In genomic region chr10:122034149-122034756, GRCh38 we compare ENCODE assay signal across 11 cellular contexts. TPM values are rescaled to one million over a fixed set of nuclear protein-coding genes. Genes with fewer than 3 reads are reported as not detected.
A peak's percentile ranks its signal among the peaks of the same experiment; 100 is the strongest.
DNase-seq lines count a peak whose midpoint lies in the region; ATAC-seq, FAIRE-seq and TF ChIP-seq lines count a peak whose summit lies in the region.
"Had no signal": no experiment of that assay in that cellular context is flagged by ENCODE, and none has a peak within 500 bp of the region (broad histone marks: within the 10 kb centered on the region; RNA-seq: fewer than 3 reads in every experiment).

No MANE protein-coding gene starts in this region.

- no peak overlapping the region for H3K56ac ChIP-seq in IMR-90 (ENCODE audit: extremely low read depth, insufficient read depth, low read length)

- no peak overlapping the region for H2BK12ac ChIP-seq in mesenchymal stem cell (ENCODE audit: low read length in 2 of 2)

- TF ChIP-seq CTCF in IMR-90 (conservative IDR thresholded peaks at IDR 0.05; ENCODE audit: low read depth, low read length) (no peak), bronchial epithelial cell (IDR thresholded peaks at IDR 0.05; ENCODE audit: insufficient read depth, low read length, severe bottlenecking) (no peak)

- no CpG with 5 or more reads among the region's 6 CpGs for WGBS in IMR-90 (ENCODE audit: extremely low coverage in 2 of 2, insufficient read length in 1 of 2), 2 experiments
- WGBS in mesenchymal stem cell = 70% methylated on average over 6 of the region's 6 CpGs

- H2BK20ac ChIP-seq in IMR-90 (ENCODE audit: low read depth, low read length) = no peak overlapping the region

- no peak overlapping the region for H3K23ac ChIP-seq in IMR-90 (ENCODE audit: low read depth, low read length)
- no peak overlapping the region for H3K23ac ChIP-seq in mesenchymal stem cell (ENCODE audit: low read length in 2 of 2)

- H3K27ac ChIP-seq in IMR-90 (ENCODE audit: insufficient read depth, low read length) = no peak overlapping the region
- H3K27ac ChIP-seq in mesenchymal stem cell (ENCODE audit: low read length, poor library complexity, severe bottlenecking) = no peak overlapping the region
- H3K27ac ChIP-seq: suprapubic skin, WERI-Rb-1 had no signal

- no peak overlapping the region for H3K18ac ChIP-seq in IMR-90 (ENCODE audit: low read depth, low read length)
- H3K18ac ChIP-seq in mesenchymal stem cell (ENCODE audit: low read depth in 1 of 2, low read length in 2 of 2) = no peak overlapping the region

- no peak overlapping the region for H2BK5ac ChIP-seq in IMR-90 (ENCODE audit: low read depth, low read length, poor library complexity, severe bottlenecking)
- H2BK5ac ChIP-seq in mesenchymal stem cell (ENCODE audit: low read depth, low read length, poor library complexity, severe bottlenecking) = no peak overlapping the region

- DNase-seq in Daoy (ENCODE audit: low read depth) (peak; percentile 10), IMR-90 (peak; percentile 61), bronchial epithelial cell (ENCODE audit: low read depth) (peak; percentile 96), mesenchymal stem cell (peak; percentile 40), NCI-H1694 (lab: John Stamatoyannopoulos, UW) (no peak), NCI-H1092 (lab: John Stamatoyannopoulos, UW) (no peak), HuH-7.5 (ENCODE audit: low spot score) (no peak)
- DNase-seq: SHP77 treated with DMSO at 0.1 percent for 48 hours, WERI-Rb-1 had no signal

- ATAC-seq in IMR-90 (ENCODE audit: low read depth) = peak; percentile 54; the same call in 1 of the 2 replicates
- no peak for ATAC-seq in GM18867 (IDR thresholded peaks at IDR 0.05; ENCODE audit: unreplicated experiment)

- no peak for TF ChIP-seq RAD21 in IMR-90 (IDR thresholded peaks at IDR 0.05; ENCODE audit: low read length)

- no peaks in the 10 kb centered on the region for H3K9me3 ChIP-seq in IMR-90 (ENCODE audit: control insufficient read depth, insufficient read depth, low read length)
- no peaks in the 10 kb centered on the region for H3K9me3 ChIP-seq in mesenchymal stem cell (ENCODE audit: control insufficient read depth, low read length)
- H3K9me3 ChIP-seq: suprapubic skin had no signal

- no peaks in the 10 kb centered on the region for H3K79me1 ChIP-seq in IMR-90 (ENCODE audit: low read depth in 1 of 2, low read length in 2 of 2)
- no peaks in the 10 kb centered on the region for H3K79me1 ChIP-seq in mesenchymal stem cell (replicated peaks; ENCODE audit: low read length, poor library complexity, severe bottlenecking)

- H3K4me2 ChIP-seq in IMR-90 (ENCODE audit: low read depth, low read length) = no peak overlapping the region
- H3K4me2 ChIP-seq in mesenchymal stem cell (ENCODE audit: low read length, poor library complexity, severe bottlenecking) = no peak overlapping the region

- H3K14ac ChIP-seq in IMR-90 (replicated peaks; ENCODE audit: low read depth, low read length) (no peak overlapping the region), mesenchymal stem cell (ENCODE audit: low read length in 2 of 2) (no peak overlapping the region)

- H4K5ac ChIP-seq in IMR-90 (ENCODE audit: low read depth, low read length) = no peak overlapping the region

- dilution Hi-C loops in IMR-90 (cut with HindIII; ENCODE audit: low sequenced_read_pairs, unreplicated experiment) = no loop called here

- H3K27me3 ChIP-seq in IMR-90 (ENCODE audit: control insufficient read depth, insufficient read depth, low read length) (peaks cover 14% of the 10 kb centered on the region), bronchial epithelial cell (ENCODE audit: control insufficient read depth, insufficient read depth, low read length) (peaks cover 4% of the 10 kb centered on the region), mesenchymal stem cell (ENCODE audit: control insufficient read depth in 1 of 2, insufficient read depth in 1 of 2, low read length in 2 of 2) (peaks cover 0 to 20% of the 10 kb centered on the region in 2 experiments)
- H3K27me3 ChIP-seq: suprapubic skin had no signal

- CTCF ChIA-PET in IMR-90 (lab: Yijun Ruan, JAX) = interaction anchor here (0.6 to 0.7 kb wide), 3 partner anchors 9 to 92 kb away, joined by 3 to 5 read pairs (median 3); no protein-coding TSS in a partner anchor

- H2BK15ac ChIP-seq in IMR-90 (ENCODE audit: low read depth, low read length) (no peak overlapping the region), mesenchymal stem cell (ENCODE audit: low read depth, poor library complexity, severe bottlenecking) (no peak overlapping the region)

- POLR2A ChIA-PET in IMR-90 (lab: Charles Lee; ENCODE audit: unreplicated experiment) = no interaction called here

- H3K4me1 ChIP-seq in IMR-90 (ENCODE audit: control insufficient read depth, insufficient read depth, low read length) (no peaks in the 10 kb centered on the region), mesenchymal stem cell (ENCODE audit: control insufficient read depth, insufficient read depth, low read depth, low read length) (peaks cover 3% of the 10 kb centered on the region)

- H3K4me3 ChIP-seq in IMR-90 (ENCODE audit: insufficient read depth, low read depth, low read length) = no peak overlapping the region
- H3K4me3 ChIP-seq in bronchial epithelial cell (ENCODE audit: low read depth, low read length) = no peak overlapping the region
- H3K4me3 ChIP-seq in mesenchymal stem cell (ENCODE audit: insufficient read depth in 1 of 2, low read depth in 1 of 2, low read length in 2 of 2) = no peak overlapping the region
- H3K4me3 ChIP-seq: suprapubic skin had no signal

- no peak overlapping the region for H2AK5ac ChIP-seq in IMR-90 (ENCODE audit: low read depth, low read length)
- no peak overlapping the region for H2AK5ac ChIP-seq in mesenchymal stem cell (ENCODE audit: low read length, severe bottlenecking)

- no TSS peak for BruUV-seq in IMR-90 (replicated peaks; lab: Mats Ljungman, UMichigan)

- H3K36me3 ChIP-seq in IMR-90 (ENCODE audit: control insufficient read depth, insufficient read depth, low read length) (no peaks in the 10 kb centered on the region), bronchial epithelial cell (ENCODE audit: control insufficient read depth, insufficient read depth, low read length) (no peaks in the 10 kb centered on the region), mesenchymal stem cell (ENCODE audit: control insufficient read depth in 1 of 2, insufficient read depth in 2 of 2, low read depth in 1 of 2, low read length in 2 of 2) (no peaks in the 10 kb centered on the region)
- H3K36me3 ChIP-seq: suprapubic skin, WERI-Rb-1 had no signal

- no peak overlapping the region for H2AK9ac ChIP-seq in IMR-90 (replicated peaks; ENCODE audit: low read depth, low read length, poor library complexity)

- intact Hi-C loops in IMR-90 (cut with micrococcal nuclease) = no loop called here

- no peak overlapping the region for H2AFZ ChIP-seq in IMR-90 (replicated peaks; ENCODE audit: low read length, poor library complexity)
- no peak overlapping the region for H2AFZ ChIP-seq in mesenchymal stem cell (ENCODE audit: low read depth, low read length)

- no peaks in the 10 kb centered on the region for H3K9me1 ChIP-seq in IMR-90 (ENCODE audit: insufficient read depth, low read length)

- H3K9ac ChIP-seq in IMR-90 (ENCODE audit: low read depth, low read length) (no peak overlapping the region), mesenchymal stem cell (ENCODE audit: low read length) (no peak overlapping the region)

- H4K91ac ChIP-seq in IMR-90 (ENCODE audit: insufficient read depth, low read depth, low read length) (no peak overlapping the region), mesenchymal stem cell (ENCODE audit: low read length) (no peak overlapping the region)

- H3K4ac ChIP-seq in IMR-90 (ENCODE audit: low read depth, low read length) (no peak overlapping the region), mesenchymal stem cell (ENCODE audit: low read depth in 1 of 2, low read length in 2 of 2) (no peak overlapping the region)

- in situ Hi-C loops in IMR-90 (cut with MboI; ENCODE audit: low sequenced_read_pairs) = no loop called here

- no peak for TF ChIP-seq POLR2A in IMR-90 (IDR thresholded peaks at IDR 0.05; ENCODE audit: low read depth, low read length)

- no peak for FAIRE-seq in bronchial epithelial cell (lab: Jason Lieb, UNC)

- H4K8ac ChIP-seq in IMR-90 (ENCODE audit: low read depth in 2 of 2, low read length in 2 of 2) (no peak overlapping the region), mesenchymal stem cell (ENCODE audit: low read length) (no peak overlapping the region)

- H4K20me1 ChIP-seq in IMR-90 (ENCODE audit: insufficient read depth, low read length) = no peaks in the 10 kb centered on the region

- H2BK120ac ChIP-seq in IMR-90 (ENCODE audit: low read depth, low read length) = no peak overlapping the region
- no peak overlapping the region for H2BK120ac ChIP-seq in mesenchymal stem cell (ENCODE audit: low read depth, low read length)

TF ChIP-seq in IMR-90, 13 proteins besides CTCF, POLR2A, EP300 and RAD21 (continues in another document):
- TF ChIP-seq SMC3 (IDR thresholded peaks at IDR 0.05; ENCODE audit: low read depth, low read length) (no peak), CEBPB (IDR thresholded peaks at IDR 0.05; ENCODE audit: low read depth, low read length) (peak; percentile 70), RFX5 (IDR thresholded peaks at IDR 0.05; ENCODE audit: low read depth, low read length) (no peak), RCOR1 (IDR thresholded peaks at IDR 0.05; ENCODE audit: insufficient replicate concordance, low read length) (no peak), MAFK (IDR thresholded peaks at IDR 0.05; ENCODE audit: low read depth, low read length) (no peak), FOS (IDR thresholded peaks at IDR 0.05; ENCODE audit: low read depth, low read length) (peak; percentile 52; the same call in 1 of the 2 replicates)

RNA-seq across cellular contexts. Expression of gene TACC2, which starts 45.3 kb away (rescaled TPM):
- 10.1 and 15.7 TPM in 2 replicates for total RNA-seq in Daoy (2014; rRNA removed; shearing (Covaris generic))
- 2.9 and 5.8 TPM in 2 replicates for total RNA-seq in IMR-90 (2012; rRNA removed)
- polyA plus RNA-seq in IMR-90 (2012; rRNA removed) = 12.6 and 15.4 TPM in 2 replicates
- 9.0 and 16.8 TPM in 2 replicates for polyA plus RNA-seq in IMR-90 (2012; cell fraction: cytosol; rRNA removed)
- polyA plus RNA-seq in IMR-90 (2012; cell fraction: nucleus; rRNA removed; ENCODE audit: low replicate concordance) = 15.7 and 38.1 TPM in 2 replicates
- total RNA-seq in bronchial epithelial cell = 13.4 and 36.7 TPM in 2 replicates
- 32.5 TPM for polyA plus RNA-seq in mesenchymal stem cell (2013, experiment 1 of 2)
- 32.0 TPM for polyA plus RNA-seq in mesenchymal stem cell (2013, experiment 2 of 2)

RNA-seq across cellular contexts. Expression of gene NSMCE4A, which starts 59.2 kb away (rescaled TPM):
- 62.9 and 86.0 TPM in 2 replicates for total RNA-seq in Daoy (2014; rRNA removed; shearing (Covaris generic))
- total RNA-seq in IMR-90 (2012; rRNA removed) (13.4 and 20.8 TPM in 2 replicates), bronchial epithelial cell (17.6 and 23.4 TPM in 2 replicates)
- 32.8 and 33.2 TPM in 2 replicates for polyA plus RNA-seq in IMR-90 (2012; rRNA removed)
- 9.2 and 10.0 TPM in 2 replicates for polyA plus RNA-seq in IMR-90 (2012; cell fraction: cytosol; rRNA removed)
- polyA plus RNA-seq in IMR-90 (2012; cell fraction: nucleus; rRNA removed; ENCODE audit: low replicate concordance) = 26.8 and 70.4 TPM in 2 replicates
- polyA plus RNA-seq in mesenchymal stem cell (2013, experiment 1 of 2) = 20.6 TPM
- polyA plus RNA-seq in mesenchymal stem cell (2013, experiment 2 of 2) = 20.8 TPM

Comparison
In these comparisons a context has a peak if more than half of its experiments do, and no peak if none do; other contexts are left out.
1. DNase-seq: peak in Daoy (single experiment), IMR-90 (single experiment), bronchial epithelial cell (single experiment) and mesenchymal stem cell (single experiment); none in NCI-H1694 (single experiment), NCI-H1092 (single experiment) and HuH-7.5 (single experiment).